Comparison of ENCODE assay signal across 11 cellular contexts in genomic region chr5:175060264-175060663, GRCh38.
A peak's percentile ranks its signal among the peaks of the same experiment; 100 is the strongest.
DNase-seq lines count a peak whose midpoint lies in the region; TF ChIP-seq lines count a peak whose summit lies in the region.
"Had no signal": no experiment of that assay in that cellular context is flagged by ENCODE, and none has a peak within 500 bp of the region (broad histone marks: within the 10 kb centered on the region; RNA-seq: fewer than 3 reads in every experiment).

No MANE protein-coding gene starts in this region.

- H3K4me3 ChIP-seq in WI38 (ENCODE audit: low read depth, low read length) (peak overlapping the region; percentile 4; the same call in 1 of the 2 replicates), iPS-18a (ENCODE audit: low read length) (peak overlapping the region; percentile 56), stomach smooth muscle (ENCODE audit: low read length in 2 of 2) (peak overlapping the region; percentile 59 to 63)
- H3K4me3 ChIP-seq: cardiac muscle cell had no signal

- H3K4me3 Mint-ChIP-seq in activated T-cell treated with anti-CD3 and anti-CD28 coated beads, Interleukin-2, amount 50 U/mL, for 24 hours: peak overlapping the region; percentile 37

- H3K36me3 ChIP-seq in iPS-18a (ENCODE audit: control insufficient read depth, low read depth, low read length) (no peaks in the 10 kb centered on the region), stomach smooth muscle (ENCODE audit: control insufficient read depth in 2 of 2, insufficient read depth in 2 of 2, low read length in 2 of 2) (no peaks in the 10 kb centered on the region)
- H3K36me3 ChIP-seq: cardiac muscle cell had no signal

- H3K9ac ChIP-seq in iPS-18a (ENCODE audit: low read length) (peak overlapping the region; percentile 3), stomach smooth muscle (ENCODE audit: low read length in 2 of 2) (peak overlapping the region in 1 of 2 donors; percentile 36)

- no peaks in the 10 kb centered on the region for H3K9me3 Mint-ChIP-seq in activated T-cell treated with anti-CD3 and anti-CD28 coated beads, Interleukin-2, amount 50 U/mL, for 24 hours

- H3K4me1 ChIP-seq in iPS-18a (ENCODE audit: control insufficient read depth, low read depth, low read length): peaks cover 11% of the 10 kb centered on the region
- peaks cover 10% of the 10 kb centered on the region for H3K4me1 ChIP-seq in stomach smooth muscle (ENCODE audit: control insufficient read depth, insufficient read depth, low read length)

- TF ChIP-seq CTCF in WI38 (IDR thresholded peaks at IDR 0.05; ENCODE audit: low read depth, low read length): no peak

- H3K36me3 Mint-ChIP-seq in activated T-cell treated with anti-CD3 and anti-CD28 coated beads, Interleukin-2, amount 50 U/mL, for 24 hours (ENCODE audit: low read depth): no peaks in the 10 kb centered on the region

- H3K9me3 ChIP-seq in iPS-18a (ENCODE audit: control insufficient read depth, low read depth, low read length): no peaks in the 10 kb centered on the region
- no peaks in the 10 kb centered on the region for H3K9me3 ChIP-seq in stomach smooth muscle (ENCODE audit: control insufficient read depth in 2 of 2, low read length in 2 of 2)

- H3K27ac ChIP-seq in iPS-18a (ENCODE audit: low read length) (no peak overlapping the region), stomach smooth muscle (ENCODE audit: low read length) (peak overlapping the region; percentile 6)
- H3K27ac ChIP-seq: cardiac muscle cell had no signal

- H3K27me3 Mint-ChIP-seq in activated T-cell treated with anti-CD3 and anti-CD28 coated beads, Interleukin-2, amount 50 U/mL, for 24 hours: peaks cover 20% of the 10 kb centered on the region

- no peak for DNase-seq in activated T-cell treated with anti-CD3 and anti-CD28 coated beads, Interleukin-2, amount 50 U/mL, for 24 hours
- DNase-seq in activated T-cell treated with anti-CD3 and anti-CD28 coated beads, Interleukin-2, amount 50 U/mL, for 48 hours: no peak
- DNase-seq in 8988T (no peak), DMS 273 (lab: John Stamatoyannopoulos, UW; ENCODE audit: unreplicated experiment) (no peak), pons (ENCODE audit: low spot score) (no peak)
- DNase-seq: NCI-H1694 treated with DMSO at 0.1 percent for 48 hours, PC-3 had no signal

- H3K4me1 Mint-ChIP-seq in activated T-cell treated with anti-CD3 and anti-CD28 coated beads, Interleukin-2, amount 50 U/mL, for 24 hours (ENCODE audit: low read depth): peaks cover 9% of the 10 kb centered on the region

- H3K27ac Mint-ChIP-seq in activated T-cell treated with anti-CD3 and anti-CD28 coated beads, Interleukin-2, amount 50 U/mL, for 24 hours: no peak overlapping the region

- H3K27me3 ChIP-seq in iPS-18a (ENCODE audit: control insufficient read depth, insufficient read depth, low read length) (peaks cover 4% of the 10 kb centered on the region), stomach smooth muscle (ENCODE audit: control insufficient read depth in 1 of 2, insufficient read depth in 2 of 2, low read length in 2 of 2) (no peaks in the 10 kb centered on the region)

Comparison
In these comparisons a context has a peak if more than half of its experiments do, and no peak if none do; other contexts are left out.
1. H3K4me3 ChIP-seq: peak in every context shown above with its lines; median percentile 61 in stomach smooth muscle; 56 in iPS-18a; 4 in WI38.